ENCODE assay signal across 18 cellular contexts in genomic region chr1:248045209-248045608, GRCh38. TPM values are rescaled to one million over a fixed set of nuclear protein-coding genes. Genes with fewer than 3 reads are reported as not detected.
A peak's percentile ranks its signal among the peaks of the same experiment; 100 is the strongest.
DNase-seq lines count a peak whose midpoint lies in the region; ATAC-seq and TF ChIP-seq lines count a peak whose summit lies in the region.
"Had no signal": no experiment of that assay in that cellular context is flagged by ENCODE, and none has a peak within 500 bp of the region (broad histone marks: within the 10 kb centered on the region; RNA-seq: fewer than 3 reads in every experiment).

No MANE protein-coding gene starts in this region.

- H3K36me3 ChIP-seq in PC-3 (ENCODE audit: low read depth, low read length): no peaks in the 10 kb centered on the region
- H3K36me3 ChIP-seq in PC-9 (ENCODE audit: low read depth): no peaks in the 10 kb centered on the region
- H3K36me3 ChIP-seq in spleen: no peaks in the 10 kb centered on the region

- peaks cover 4% of the 10 kb centered on the region for H3K36me3 Mint-ChIP-seq in glutamatergic neuron (ENCODE audit: unreplicated experiment)
- H3K36me3 Mint-ChIP-seq: CD4-positive, alpha-beta memory T cell had no signal

- H3F3A ChIP-seq in PC-3 (ENCODE audit: low read length, unreplicated experiment) (no peaks in the 10 kb centered on the region), PC-9 (ENCODE audit: insufficient read depth, low read depth) (no peaks in the 10 kb centered on the region)

- TF ChIP-seq CTCF in PC-3 (conservative IDR thresholded peaks at IDR 0.05; ENCODE audit: low read depth, low read length) (no peak), PC-9 (conservative IDR thresholded peaks at IDR 0.05) (no peak), glutamatergic neuron (IDR thresholded peaks at IDR 0.05; ENCODE audit: partially characterized antibody, unreplicated experiment) (no peak), spleen (IDR thresholded peaks at IDR 0.05 in 8 of 11, conservative IDR thresholded peaks at IDR 0.05 in 3 of 11) (no peak)

- H3K4me2 ChIP-seq in PC-3 (ENCODE audit: low read length) (no peak overlapping the region), PC-9 (no peak overlapping the region)

- H2AFZ ChIP-seq in PC-3 (ENCODE audit: low read length): peak overlapping the region; percentile 16
- no peak overlapping the region for H2AFZ ChIP-seq in PC-9

- BruUV-seq in PC-3 (replicated peaks; lab: Mats Ljungman, UMichigan) (no TSS peak), PC-9 (replicated peaks; lab: Mats Ljungman, UMichigan) (no TSS peak)

- H3K27ac Mint-ChIP-seq in glutamatergic neuron (ENCODE audit: unreplicated experiment): no peak overlapping the region
- H3K27ac Mint-ChIP-seq: B cell; CD4-positive, alpha-beta memory T cell; HFFc6 had no signal

- H3K4me3 ChIP-seq in PC-3 (ENCODE audit: low read length): no peak overlapping the region
- no peak overlapping the region for H3K4me3 ChIP-seq in PC-9
- no peak overlapping the region for H3K4me3 ChIP-seq in spleen

- WGBS in spleen, 5 donors: 54 to 65% (median 63%) methylated on average over 5 of the region's 5 CpGs

- CTCF ChIA-PET in PC-3 (lab: Charles Lee) (no interaction called here), PC-9 (lab: Charles Lee) (no interaction called here)

- TF ChIP-seq POLR2A in spleen (IDR thresholded peaks at IDR 0.05): no peak

- H3K9me3 ChIP-seq in PC-3 (ENCODE audit: low read length): no peaks in the 10 kb centered on the region
- H3K9me3 ChIP-seq in PC-9 (ENCODE audit: insufficient read depth, low read depth): no peaks in the 10 kb centered on the region
- H3K9me3 ChIP-seq in spleen: peaks cover 0 to 23% (median 6%) of the 10 kb centered on the region in 8 donors

- POLR2A ChIA-PET in PC-3 (lab: Charles Lee; ENCODE audit: unreplicated experiment): no interaction called here
- POLR2A ChIA-PET in PC-9 (lab: Charles Lee; ENCODE audit: unreplicated experiment): no interaction called here

- no peak overlapping the region for H3K4me3 Mint-ChIP-seq in glutamatergic neuron (ENCODE audit: unreplicated experiment)
- H3K4me3 Mint-ChIP-seq: B cell; CD4-positive, alpha-beta memory T cell; HFFc6 had no signal

- intact Hi-C loops in PC-3 (cut with micrococcal nuclease): loop anchor here (5.0 kb wide), 1 partner anchor 108 kb away; no protein-coding TSS in a partner anchor
- intact Hi-C loops in PC-9 (cut with micrococcal nuclease; ENCODE audit: unreplicated experiment): no loop called here
- intact Hi-C loops in spleen (cut with DNase I; ENCODE audit: low total_unique reads): no loop called here

- H3K9me2 ChIP-seq in PC-3 (replicated peaks; ENCODE audit: low read length) (no peaks in the 10 kb centered on the region), PC-9 (ENCODE audit: insufficient read depth) (no peaks in the 10 kb centered on the region)

- H3K4me1 ChIP-seq in PC-3 (ENCODE audit: insufficient read depth, low read length) (no peaks in the 10 kb centered on the region), PC-9 (replicated peaks; ENCODE audit: insufficient read depth) (no peaks in the 10 kb centered on the region), spleen (no peaks in the 10 kb centered on the region)

- no peak overlapping the region for H3K9ac ChIP-seq in PC-3 (ENCODE audit: low read length)

- no peaks in the 10 kb centered on the region for H3K4me1 Mint-ChIP-seq in glutamatergic neuron (ENCODE audit: low read depth, unreplicated experiment)
- H3K4me1 Mint-ChIP-seq: B cell; CD4-positive, alpha-beta memory T cell had no signal

- peak; percentile 23 for DNase-seq in COLO829 (ENCODE audit: low spot score)
- DNase-seq in PC-3: no peak
- no peak for DNase-seq in NCI-H82 treated with DMSO at 0.1 percent for 48 hours (lab: John Stamatoyannopoulos, UW; ENCODE audit: unreplicated experiment)
- DNase-seq in PC-9: no peak
- DNase-seq in glutamatergic neuron: no peak
- no peak for DNase-seq in spleen
- DNase-seq: CD4-positive, alpha-beta memory T cell; HFFc6; Karpas-422; NCI-H187; NCI-H69; SHP77 had no signal

- H3K27me3 ChIP-seq in PC-3 (ENCODE audit: low read length) (no peaks in the 10 kb centered on the region), PC-9 (ENCODE audit: insufficient read depth, low read depth) (no peaks in the 10 kb centered on the region), spleen (replicated peaks in 1 of 7) (no peaks in the 10 kb centered on the region)

- ATAC-seq in GM21717 (IDR thresholded peaks at IDR 0.05; ENCODE audit: unreplicated experiment) (peak; percentile 78), HG03342 (IDR thresholded peaks at IDR 0.05; ENCODE audit: unreplicated experiment) (peak; percentile 64), PC-3 (no peak)

- peaks cover 1% of the 10 kb centered on the region for H3K27me3 Mint-ChIP-seq in glutamatergic neuron (ENCODE audit: unreplicated experiment)
- H3K27me3 Mint-ChIP-seq: B cell; CD4-positive, alpha-beta memory T cell had no signal

- H4K20me1 ChIP-seq in PC-3 (ENCODE audit: low read length) (no peaks in the 10 kb centered on the region), PC-9 (ENCODE audit: insufficient read depth) (no peaks in the 10 kb centered on the region)

- no peak overlapping the region for H3K27ac ChIP-seq in PC-3 (ENCODE audit: low read length)
- no peak overlapping the region for H3K27ac ChIP-seq in PC-9
- H3K27ac ChIP-seq in spleen: no peak overlapping the region
- H3K27ac ChIP-seq: 22Rv1 had no signal

- H3K79me2 ChIP-seq in PC-3 (ENCODE audit: low read length): no peaks in the 10 kb centered on the region
- no peaks in the 10 kb centered on the region for H3K79me2 ChIP-seq in PC-9 (ENCODE audit: low read depth)

- H3K9me3 Mint-ChIP-seq in glutamatergic neuron (ENCODE audit: unreplicated experiment): peaks cover 12% of the 10 kb centered on the region

RNA-seq across cellular contexts. Expression of gene OR2L3, which starts 1.4 kb away (rescaled TPM):
- total RNA-seq in PC-3 (2014; rRNA removed) (0.15 TPM in 1 of 2 replicates, not detected in the other), PC-9 (2021) (not detected in 2 replicates), glutamatergic neuron (ENCODE audit: unreplicated experiment) (0.15 TPM), spleen (1 to 10 TPM in 1 of 7 donors, under 1 TPM in 6; 0.27 to 1.0 (median 0.32) TPM)
- polyA plus RNA-seq in spleen: under 1 TPM in 1 of 3 donors, not detected in 2; 0.06 TPM
- total RNA-seq: B cell; HFFc6; T-helper 1 cell treated with Interleukin-12 subunit alpha and Interleukin-12 subunit beta and Interleukin-4 antibody, amounts not matched to agents 30 ng/mL and 1 ng/mL, for 36 hours had no signal
- polyA plus RNA-seq: AG04450; CD4-positive, alpha-beta memory T cell had no signal

RNA-seq across cellular contexts. Expression of gene OR2L2, which starts 15.3 kb away (rescaled TPM):
- total RNA-seq in PC-3 (2014; rRNA removed): 0.06 TPM in 1 of 2 replicates, not detected in the other
- 0.10 and 0.13 TPM in 2 replicates for total RNA-seq in PC-9 (2021)
- 0.25 TPM for total RNA-seq in glutamatergic neuron (ENCODE audit: unreplicated experiment)
- 1 to 10 TPM in 4 of 7 donors, under 1 TPM in 3; 0.19 to 5.2 (median 1.0) TPM for total RNA-seq in spleen
- polyA plus RNA-seq in spleen: under 1 TPM; 0.04 to 0.32 (median 0.05) TPM
- polyA plus RNA-seq: AG04450; CD4-positive, alpha-beta memory T cell had no signal

RNA-seq across cellular contexts. Expression of gene OR2L5, which starts 31.7 kb away (rescaled TPM):
- 0.07 and 0.35 TPM in 2 replicates for total RNA-seq in PC-3 (2014; rRNA removed)
- not detected in 2 replicates for total RNA-seq in PC-9 (2021)
- 0.22 TPM for total RNA-seq in glutamatergic neuron (ENCODE audit: unreplicated experiment)
- 1 to 10 TPM in 1 of 7 donors, under 1 TPM in 6; 0.29 to 3.1 (median 0.46) TPM for total RNA-seq in spleen
- polyA plus RNA-seq in spleen: under 1 TPM in 1 of 3 donors, not detected in 2; 0.03 TPM
- total RNA-seq: HFFc6; T-helper 1 cell treated with Interleukin-12 subunit alpha and Interleukin-12 subunit beta and Interleukin-4 antibody, amounts not matched to agents 30 ng/mL and 1 ng/mL, for 36 hours had no signal
- polyA plus RNA-seq: AG04450; CD4-positive, alpha-beta memory T cell had no signal

RNA-seq across cellular contexts. Expression of gene OR2L13, which starts 49.8 kb away (rescaled TPM):
- total RNA-seq in PC-3 (2014; rRNA removed) (not detected in 2 replicates), PC-9 (2021) (not detected in 2 replicates), glutamatergic neuron (ENCODE audit: unreplicated experiment) (not detected), spleen (1 to 10 TPM in 1 of 7 donors, under 1 TPM in 4, not detected in 2; 0.23 to 1.1 (median 0.60) TPM)
- polyA plus RNA-seq in spleen: under 1 TPM; 0.14 to 0.32 (median 0.22) TPM
- total RNA-seq: B cell; HFFc6; T-helper 1 cell treated with Interleukin-12 subunit alpha and Interleukin-12 subunit beta and Interleukin-4 antibody, amounts not matched to agents 30 ng/mL and 1 ng/mL, for 36 hours had no signal
- polyA plus RNA-seq: AG04450; CD4-positive, alpha-beta memory T cell had no signal
